In the genomic region with DNA sequence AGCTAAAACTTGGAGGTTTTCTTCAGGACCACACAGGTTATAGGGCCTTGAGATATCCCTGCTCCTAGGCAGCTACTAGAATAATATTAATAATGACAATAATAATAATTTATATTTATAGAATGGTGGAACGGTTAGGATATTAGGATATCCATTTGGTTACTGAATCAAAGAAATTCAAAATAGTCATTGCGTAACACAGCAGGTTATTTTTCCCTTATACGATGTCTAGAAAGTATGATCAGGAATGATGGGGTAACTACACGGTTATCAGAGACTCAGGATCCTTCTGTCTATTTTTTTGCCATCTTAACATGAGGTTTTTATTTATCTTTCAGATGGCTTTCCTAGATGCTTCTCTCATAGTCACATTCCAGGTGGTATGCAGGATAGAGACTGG, we compare ENCODE assay signal across 39 cellular contexts. TPM values are rescaled to one million over a fixed set of nuclear protein-coding genes. Genes with fewer than 3 reads are reported as not detected.
"Had no signal": no experiment of that assay in that cellular context is flagged by ENCODE, and none has a peak within 500 bp of the region (broad histone marks: within the 10 kb centered on the region; RNA-seq: fewer than 3 reads in every experiment).

No MANE protein-coding gene starts in this region.

- H3K27me3 Mint-ChIP-seq: activated naive CD8-positive, alpha-beta T cell treated with anti-CD3 and anti-CD28 coated beads for 36 hours had no signal

- DNase-seq: activated CD4-positive, alpha-beta T cell treated with anti-CD3 and anti-CD28 coated beads for 1 hour; activated CD4-positive, alpha-beta T cell treated with anti-CD3 and anti-CD28 coated beads for 36 hours; activated CD4-positive, alpha-beta T cell treated with anti-CD3 and anti-CD28 coated beads for 48 hours; activated CD4-positive, alpha-beta T cell treated with anti-CD3 and anti-CD28 coated beads, Interleukin-2, amount 10 ng/mL, durations not matched to agents 7 days and 5 days; activated CD4-positive, alpha-beta T cell treated with anti-CD3 and anti-CD28 coated beads, Interleukin-2, amount 50 U/mL, for 48 hours; activated CD4-positive, CD25-positive, alpha-beta regulatory T cell; activated CD8-positive, alpha-beta memory T cell treated with anti-CD3 and anti-CD28 coated beads, Interleukin-2, amount 50 U/mL, for 4 hours; activated CD8-positive, alpha-beta T cell treated with anti-CD3 and anti-CD28 coated beads for 36 hours; activated effector memory CD4-positive, alpha-beta T cell treated with anti-CD3 and anti-CD28 coated beads, Interleukin-2, amount 50 U/mL, for 16 hours; activated gamma-delta T cell treated with Interleukin-2 at 50 U/mL for 16 hours; activated naive CD4-positive, alpha-beta T cell; activated naive CD4-positive, alpha-beta T cell treated with anti-CD3 and anti-CD28 coated beads for 36 hours; activated naive CD4-positive, alpha-beta T cell treated with anti-CD3 and anti-CD28 coated beads, Interleukin-2, amount 50 U/mL, for 16 hours; activated naive CD8-positive, alpha-beta T cell treated with anti-CD3 and anti-CD28 coated beads for 36 hours; activated T-cell treated with anti-CD3 and anti-CD28 coated beads for 4 hours; activated T-cell treated with anti-CD3 and anti-CD28 coated beads, Interleukin-2, amount 50 U/mL, for 1 hour; activated T-cell treated with anti-CD3 and anti-CD28 coated beads, Interleukin-2, amount 50 U/mL, for 4 hours; activated T-cell treated with anti-CD3 and anti-CD28 coated beads, Interleukin-2, amount 50 U/mL, for 72 hours; adrenal gland; amniotic stem cell; aorta; body of pancreas; brain microvascular endothelial cell; central memory CD4-positive, alpha-beta T cell; T-helper 1 cell; T-helper 9 cell had no signal

- H3K9me3 ChIP-seq: adrenal gland, body of pancreas, breast epithelium had no signal

- H3K36me3 ChIP-seq: adrenal gland, brain microvascular endothelial cell, breast epithelium had no signal

- H3K4me3 Mint-ChIP-seq: activated CD4-positive, alpha-beta T cell treated with anti-CD3 and anti-CD28 coated beads for 36 hours; activated CD4-positive, alpha-beta T cell treated with anti-CD3 and anti-CD28 coated beads, Interleukin-2, amount 10 ng/mL, durations not matched to agents 7 days and 5 days; activated CD8-positive, alpha-beta T cell treated with anti-CD3 and anti-CD28 coated beads for 36 hours; activated naive CD4-positive, alpha-beta T cell treated with anti-CD3 and anti-CD28 coated beads for 36 hours; activated naive CD8-positive, alpha-beta T cell treated with anti-CD3 and anti-CD28 coated beads for 36 hours; activated T-cell treated with anti-CD3 and anti-CD28 coated beads, Interleukin-2, amount 50 U/mL, for 4 hours; activated T-cell treated with anti-CD3 and anti-CD28 coated beads, Interleukin-2, amount 50 U/mL, for 72 hours; activated T-helper 1 cell treated with anti-CD3 and anti-CD28 coated beads, Interleukin-12 subunit alpha, Interleukin-12 subunit beta, Interleukin-2, Interleukin-4 antibody, amounts not matched to agents 30 ng/mL and 10 ng/mL and 1 ng/mL, durations not matched to agents 14 hours and 24 hours and 36 hours; activated T-helper 17 cell treated with anti-CD3 and anti-CD28 coated beads, Interleukin-2, amount 50 U/mL, for 72 hours; T-helper 1 cell treated with Interleukin-12 subunit alpha and Interleukin-12 subunit beta and Interleukin-4 antibody, amounts not matched to agents 30 μg/mL and 1 μg/mL, for 36 hours; T-helper 2 cell treated with Interferon-gamma antibody and Interleukin-4, amounts not matched to agents 5 μg/mL and 100 μg/mL, for 36 hours; WTC11 had no signal

- H3K27ac Mint-ChIP-seq: activated CD4-positive, alpha-beta T cell treated with anti-CD3 and anti-CD28 coated beads for 36 hours; activated CD4-positive, alpha-beta T cell treated with anti-CD3 and anti-CD28 coated beads, Interleukin-2, amount 10 ng/mL, durations not matched to agents 7 days and 5 days; activated CD8-positive, alpha-beta T cell treated with anti-CD3 and anti-CD28 coated beads for 36 hours; activated naive CD4-positive, alpha-beta T cell treated with anti-CD3 and anti-CD28 coated beads for 36 hours; activated naive CD4-positive, alpha-beta T cell treated with anti-CD3 and anti-CD28 coated beads, Interleukin-2, amount 50 U/mL, for 72 hours; activated naive CD8-positive, alpha-beta T cell treated with anti-CD3 and anti-CD28 coated beads for 36 hours; activated T-cell treated with anti-CD3 and anti-CD28 coated beads, Interleukin-2, amount 50 U/mL, for 72 hours; activated T-helper 1 cell treated with anti-CD3 and anti-CD28 coated beads, Interleukin-12 subunit alpha, Interleukin-12 subunit beta, Interleukin-2, Interleukin-4 antibody, amounts not matched to agents 30 ng/mL and 10 ng/mL and 1 ng/mL, durations not matched to agents 14 hours and 24 hours and 36 hours; activated T-helper 17 cell treated with anti-CD3 and anti-CD28 coated beads, Interleukin-2, amount 50 U/mL, for 72 hours; T-helper 1 cell treated with Interleukin-12 subunit alpha and Interleukin-12 subunit beta and Interleukin-4 antibody, amounts not matched to agents 30 μg/mL and 1 μg/mL, for 36 hours; T-helper 2 cell treated with Interferon-gamma antibody and Interleukin-4, amounts not matched to agents 5 μg/mL and 100 μg/mL, for 36 hours; WTC11 had no signal

- H3K27me3 ChIP-seq: adrenal gland, body of pancreas, brain microvascular endothelial cell, breast epithelium had no signal

- H3K36me3 Mint-ChIP-seq: activated naive CD4-positive, alpha-beta T cell treated with anti-CD3 and anti-CD28 coated beads, Interleukin-2, amount 50 U/mL, for 72 hours; activated naive CD8-positive, alpha-beta T cell treated with anti-CD3 and anti-CD28 coated beads for 36 hours; WTC11 had no signal

- H3K4me3 ChIP-seq: adrenal gland, body of pancreas, breast epithelium had no signal

- FAIRE-seq: astrocyte, TTC549 had no signal

- ATAC-seq: activated CD4-positive, alpha-beta T cell treated with anti-CD3 and anti-CD28 coated beads for 36 hours; activated CD4-positive, CD25-positive, alpha-beta regulatory T cell treated with anti-CD3 and anti-CD28 coated beads, Interleukin-2, amount 50 U/mL, for 24 hours; activated CD8-positive, alpha-beta T cell treated with anti-CD3 and anti-CD28 coated beads for 36 hours; activated naive CD4-positive, alpha-beta T cell treated with anti-CD3 and anti-CD28 coated beads, Interleukin-2, amount 50 U/mL, for 72 hours; activated T-cell treated with anti-CD3 and anti-CD28 coated beads, Interleukin-2, amount 50 U/mL, for 4 hours; activated T-cell treated with anti-CD3 and anti-CD28 coated beads, Interleukin-2, amount 50 U/mL, for 72 hours; activated T-helper 17 cell treated with anti-CD3 and anti-CD28 coated beads, Interleukin-2, amount 50 U/mL, for 72 hours; body of pancreas; WTC11 had no signal

- H3K9me3 Mint-ChIP-seq: activated CD4-positive, alpha-beta T cell treated with anti-CD3 and anti-CD28 coated beads, Interleukin-2, amount 10 ng/mL, durations not matched to agents 7 days and 5 days; activated CD8-positive, alpha-beta T cell treated with anti-CD3 and anti-CD28 coated beads for 36 hours; activated naive CD4-positive, alpha-beta T cell treated with anti-CD3 and anti-CD28 coated beads for 36 hours; activated naive CD4-positive, alpha-beta T cell treated with anti-CD3 and anti-CD28 coated beads, Interleukin-2, amount 50 U/mL, for 72 hours; activated naive CD8-positive, alpha-beta T cell treated with anti-CD3 and anti-CD28 coated beads for 36 hours; activated T-cell treated with anti-CD3 and anti-CD28 coated beads, Interleukin-2, amount 50 U/mL, for 4 hours; activated T-cell treated with anti-CD3 and anti-CD28 coated beads, Interleukin-2, amount 50 U/mL, for 72 hours; activated T-helper 1 cell treated with anti-CD3 and anti-CD28 coated beads, Interleukin-12 subunit alpha, Interleukin-12 subunit beta, Interleukin-2, Interleukin-4 antibody, amounts not matched to agents 30 ng/mL and 10 ng/mL and 1 ng/mL, durations not matched to agents 14 hours and 24 hours and 36 hours; activated T-helper 17 cell treated with anti-CD3 and anti-CD28 coated beads, Interleukin-2, amount 50 U/mL, for 72 hours; T-helper 1 cell treated with Interleukin-12 subunit alpha and Interleukin-12 subunit beta and Interleukin-4 antibody, amounts not matched to agents 30 μg/mL and 1 μg/mL, for 36 hours; T-helper 2 cell treated with Interferon-gamma antibody and Interleukin-4, amounts not matched to agents 5 μg/mL and 100 μg/mL, for 36 hours had no signal

- H3K4me1 ChIP-seq: adrenal gland, body of pancreas, breast epithelium had no signal

- H3K27ac ChIP-seq: adrenal gland, body of pancreas, brain microvascular endothelial cell, breast epithelium, VCaP had no signal

RNA-seq across cellular contexts. Expression of a gene that starts 39.0 kb away (rescaled TPM):
- total RNA-seq: activated CD4-positive, alpha-beta T cell treated with anti-CD3 and anti-CD28 coated beads for 36 hours; activated CD4-positive, alpha-beta T cell treated with anti-CD3 and anti-CD28 coated beads, Interleukin-2, amount 10 ng/mL, durations not matched to agents 7 days and 5 days; activated CD8-positive, alpha-beta memory T cell treated with anti-CD3 and anti-CD28 coated beads for 36 hours; activated CD8-positive, alpha-beta T cell treated with anti-CD3 and anti-CD28 coated beads for 36 hours; activated naive CD4-positive, alpha-beta T cell treated with anti-CD3 and anti-CD28 coated beads for 36 hours; activated naive CD4-positive, alpha-beta T cell treated with anti-CD3 and anti-CD28 coated beads, Interleukin-2, amount 50 U/mL, for 72 hours; activated naive CD8-positive, alpha-beta T cell treated with anti-CD3 and anti-CD28 coated beads for 36 hours; activated T-cell treated with anti-CD3 and anti-CD28 coated beads, Interleukin-2, amount 50 U/mL, for 4 hours; activated T-cell treated with anti-CD3 and anti-CD28 coated beads, Interleukin-2, amount 50 U/mL, for 72 hours; activated T-helper 17 cell treated with anti-CD3 and anti-CD28 coated beads, Interleukin-2, amount 50 U/mL, for 72 hours; aorta; astrocyte; body of pancreas; breast epithelium; cardiac septum; WTC11 had no signal
- polyA plus RNA-seq: aorta had no signal
